Comparison of ENCODE assay signal across 1 cellular context in the genomic region with DNA sequence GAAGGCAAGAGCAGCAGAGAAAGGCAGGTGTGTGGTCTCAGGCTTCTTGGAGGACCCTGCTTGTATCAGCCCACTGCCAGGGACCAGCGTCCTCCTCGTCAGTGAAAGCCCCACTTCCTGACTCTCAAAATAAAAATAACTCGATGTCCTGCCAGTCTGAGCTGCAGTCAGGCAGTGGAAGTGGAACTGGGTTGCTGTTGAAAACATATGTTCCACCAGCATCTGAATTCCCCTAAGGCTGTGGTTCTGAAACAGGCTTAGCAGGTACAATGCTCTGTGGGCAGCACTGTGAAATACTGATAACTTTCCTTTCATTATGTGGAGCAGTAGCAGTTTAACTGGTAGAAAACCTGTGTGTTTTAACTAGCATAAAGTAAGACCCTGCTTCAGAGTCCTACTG.
TF ChIP-seq lines count a peak whose summit lies in the region.

No MANE protein-coding gene starts in this region.

TF ChIP-seq in GM12878, 131 proteins besides CTCF, POLR2A, EP300 and RAD21 (continued from another document and continues in another):
- TF ChIP-seq, protein P1, sequence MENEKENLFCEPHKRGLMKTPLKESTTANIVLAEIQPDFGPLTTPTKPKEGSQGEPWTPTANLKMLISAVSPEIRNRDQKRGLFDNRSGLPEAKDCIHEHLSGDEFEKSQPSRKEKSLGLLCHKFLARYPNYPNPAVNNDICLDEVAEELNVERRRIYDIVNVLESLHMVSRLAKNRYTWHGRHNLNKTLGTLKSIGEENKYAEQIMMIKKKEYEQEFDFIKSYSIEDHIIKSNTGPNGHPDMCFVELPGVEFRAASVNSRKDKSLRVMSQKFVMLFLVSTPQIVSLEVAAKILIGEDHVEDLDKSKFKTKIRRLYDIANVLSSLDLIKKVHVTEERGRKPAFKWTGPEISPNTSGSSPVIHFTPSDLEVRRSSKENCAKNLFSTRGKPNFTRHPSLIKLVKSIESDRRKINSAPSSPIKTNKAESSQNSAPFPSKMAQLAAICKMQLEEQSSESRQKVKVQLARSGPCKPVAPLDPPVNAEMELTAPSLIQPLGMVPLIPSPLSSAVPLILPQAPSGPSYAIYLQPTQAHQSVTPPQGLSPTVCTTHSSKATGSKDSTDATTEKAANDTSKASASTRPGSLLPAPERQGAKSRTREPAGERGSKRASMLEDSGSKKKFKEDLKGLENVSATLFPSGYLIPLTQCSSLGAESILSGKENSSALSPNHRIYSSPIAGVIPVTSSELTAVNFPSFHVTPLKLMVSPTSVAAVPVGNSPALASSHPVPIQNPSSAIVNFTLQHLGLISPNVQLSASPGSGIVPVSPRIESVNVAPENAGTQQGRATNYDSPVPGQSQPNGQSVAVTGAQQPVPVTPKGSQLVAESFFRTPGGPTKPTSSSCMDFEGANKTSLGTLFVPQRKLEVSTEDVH (IDR thresholded peaks at IDR 0.05; ENCODE audit: low read depth, partially characterized antibody): no peak
- no peak for TF ChIP-seq KDM1A (IDR thresholded peaks at IDR 0.05; ENCODE audit: borderline replicate concordance)
- 0 out of 2 replicates have a peak, but pooled peaks have one; percentile 32 for TF ChIP-seq MEF2A (IDR thresholded peaks at IDR 0.05; ENCODE audit: insufficient read depth, low read depth, low read length)
- TF ChIP-seq TARDBP (IDR thresholded peaks at IDR 0.05; ENCODE audit: borderline replicate concordance): no peak
- TF ChIP-seq, protein P2, sequence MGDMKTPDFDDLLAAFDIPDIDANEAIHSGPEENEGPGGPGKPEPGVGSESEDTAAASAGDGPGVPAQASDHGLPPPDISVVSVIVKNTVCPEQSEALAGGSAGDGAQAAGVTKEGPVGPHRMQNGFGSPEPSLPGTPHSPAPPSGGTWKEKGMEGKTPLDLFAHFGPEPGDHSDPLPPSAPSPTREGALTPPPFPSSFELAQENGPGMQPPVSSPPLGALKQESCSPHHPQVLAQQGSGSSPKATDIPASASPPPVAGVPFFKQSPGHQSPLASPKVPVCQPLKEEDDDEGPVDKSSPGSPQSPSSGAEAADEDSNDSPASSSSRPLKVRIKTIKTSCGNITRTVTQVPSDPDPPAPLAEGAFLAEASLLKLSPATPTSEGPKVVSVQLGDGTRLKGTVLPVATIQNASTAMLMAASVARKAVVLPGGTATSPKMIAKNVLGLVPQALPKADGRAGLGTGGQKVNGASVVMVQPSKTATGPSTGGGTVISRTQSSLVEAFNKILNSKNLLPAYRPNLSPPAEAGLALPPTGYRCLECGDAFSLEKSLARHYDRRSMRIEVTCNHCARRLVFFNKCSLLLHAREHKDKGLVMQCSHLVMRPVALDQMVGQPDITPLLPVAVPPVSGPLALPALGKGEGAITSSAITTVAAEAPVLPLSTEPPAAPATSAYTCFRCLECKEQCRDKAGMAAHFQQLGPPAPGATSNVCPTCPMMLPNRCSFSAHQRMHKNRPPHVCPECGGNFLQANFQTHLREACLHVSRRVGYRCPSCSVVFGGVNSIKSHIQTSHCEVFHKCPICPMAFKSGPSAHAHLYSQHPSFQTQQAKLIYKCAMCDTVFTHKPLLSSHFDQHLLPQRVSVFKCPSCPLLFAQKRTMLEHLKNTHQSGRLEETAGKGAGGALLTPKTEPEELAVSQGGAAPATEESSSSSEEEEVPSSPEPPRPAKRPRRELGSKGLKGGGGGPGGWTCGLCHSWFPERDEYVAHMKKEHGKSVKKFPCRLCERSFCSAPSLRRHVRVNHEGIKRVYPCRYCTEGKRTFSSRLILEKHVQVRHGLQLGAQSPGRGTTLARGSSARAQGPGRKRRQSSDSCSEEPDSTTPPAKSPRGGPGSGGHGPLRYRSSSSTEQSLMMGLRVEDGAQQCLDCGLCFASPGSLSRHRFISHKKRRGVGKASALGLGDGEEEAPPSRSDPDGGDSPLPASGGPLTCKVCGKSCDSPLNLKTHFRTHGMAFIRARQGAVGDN (IDR thresholded peaks at IDR 0.05): no peak
- no peak for TF ChIP-seq PAX8 (IDR thresholded peaks at IDR 0.05)
- no peak for TF ChIP-seq IRF3 (IDR thresholded peaks at IDR 0.05)
- TF ChIP-seq RELB (IDR thresholded peaks at IDR 0.05; ENCODE audit: low read depth): peak; percentile 68
- TF ChIP-seq RUNX3 (IDR thresholded peaks at IDR 0.05; ENCODE audit: low read length): peak; percentile 87
- no peak for TF ChIP-seq JUND (IDR thresholded peaks at IDR 0.05; ENCODE audit: low read depth, low read length)
- TF ChIP-seq EZH2 (IDR thresholded peaks at IDR 0.05; ENCODE audit: borderline replicate concordance, control insufficient read depth, low read depth, low read length): no peak
- TF ChIP-seq TCF3 (IDR thresholded peaks at IDR 0.05; ENCODE audit: borderline replicate concordance, insufficient read depth, low read depth, low read length): no peak
- peak; percentile 72 for TF ChIP-seq EED (IDR thresholded peaks at IDR 0.05; ENCODE audit: low read depth)
- TF ChIP-seq E2F4 (IDR thresholded peaks at IDR 0.05; ENCODE audit: low read depth, low read length): no peak
- peak; percentile 44; the same call in 1 of the 2 replicates for TF ChIP-seq CREM (IDR thresholded peaks at IDR 0.05; ENCODE audit: low read depth)
- no peak for TF ChIP-seq ZNF592 (IDR thresholded peaks at IDR 0.05)
- no peak for TF ChIP-seq CBX3 (IDR thresholded peaks at IDR 0.05; ENCODE audit: borderline replicate concordance, low read depth)
- no peak for TF ChIP-seq FOS (IDR thresholded peaks at IDR 0.05; ENCODE audit: borderline replicate concordance, extremely low read depth, insufficient read length)
- no peak for TF ChIP-seq CUX1 (IDR thresholded peaks at IDR 0.05; ENCODE audit: insufficient replicate concordance, low read depth, low read length)
- no peak for TF ChIP-seq CREB1 (IDR thresholded peaks at IDR 0.05; ENCODE audit: low read depth)
- TF ChIP-seq ZZZ3 (IDR thresholded peaks at IDR 0.05; ENCODE audit: control insufficient read depth, insufficient read length, low read depth): no peak
- TF ChIP-seq PKNOX1 (IDR thresholded peaks at IDR 0.05): peak; percentile 49; the same call in 1 of the 2 replicates
- TF ChIP-seq HCFC1 (IDR thresholded peaks at IDR 0.05; ENCODE audit: low read length): no peak
- no peak for TF ChIP-seq YBX1 (IDR thresholded peaks at IDR 0.05)
- no peak for TF ChIP-seq SMARCA5 (IDR thresholded peaks at IDR 0.05)
- no peak for TF ChIP-seq POLR2AphosphoS5 (IDR thresholded peaks at IDR 0.05; ENCODE audit: low read length)
- TF ChIP-seq ZNF622 (IDR thresholded peaks at IDR 0.05): no peak
- no peak for TF ChIP-seq ZNF24 (IDR thresholded peaks at IDR 0.05)
